In the genomic region with DNA sequence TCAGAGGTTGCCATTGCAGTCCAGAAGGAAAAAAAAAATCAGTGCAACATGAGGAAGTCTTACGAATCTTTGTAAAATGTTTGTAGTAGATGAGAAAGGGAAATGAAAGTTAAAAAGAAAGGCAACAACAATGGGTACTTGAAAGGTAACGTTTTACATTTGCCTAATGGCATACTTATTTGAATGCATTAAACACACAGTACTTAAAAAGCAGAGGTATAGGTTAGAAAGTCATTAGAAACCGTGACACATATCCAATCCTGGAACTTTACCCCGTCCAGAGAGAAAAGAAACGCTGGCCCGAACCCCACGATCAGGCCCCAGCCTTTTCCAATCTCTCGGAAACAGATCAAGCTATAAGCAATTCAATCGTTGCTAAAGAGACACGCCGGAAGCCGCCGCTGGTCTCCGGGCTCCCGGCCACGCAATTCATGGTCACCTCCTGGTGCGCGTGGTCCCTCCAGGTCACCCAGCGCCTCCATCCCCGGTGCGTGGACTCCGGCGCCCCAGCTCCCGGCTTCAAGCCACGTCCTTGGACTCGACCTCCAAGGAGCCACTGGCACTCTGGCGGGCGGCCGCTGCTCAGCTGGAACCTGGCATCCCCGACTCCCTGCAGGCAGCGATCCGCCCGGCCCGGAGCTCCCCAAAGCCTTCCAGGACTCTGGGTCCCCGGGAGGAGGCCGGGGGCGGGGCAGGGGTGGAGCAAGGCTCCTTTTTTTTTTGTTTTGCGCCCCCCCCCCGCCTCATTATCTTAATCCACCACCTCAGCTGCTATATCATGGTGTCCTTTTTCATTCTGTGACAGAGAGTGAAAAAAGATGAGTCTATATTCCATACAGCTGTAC, we compare ENCODE assay signal across 8 cellular contexts. TPM values are rescaled to one million over a fixed set of nuclear protein-coding genes. Genes with fewer than 3 reads are reported as not detected.
DNase-seq lines count a peak whose midpoint lies in the region; ATAC-seq, FAIRE-seq and TF ChIP-seq lines count a peak whose summit lies in the region.

Gene SLC18B1, minus strand, starts transcription at position 663 of the 845 bp plus-strand sequence. Its CDS starts 181 bp downstream, at position 482.

- CTCF ChIA-PET in HepG2 (lab: Yijun Ruan, JAX; ENCODE audit: low intra/inter-chr PET ratio, low total read pairs) = interaction anchor here (1.7 to 2.4 kb wide), 2 partner anchors 129 to 268 kb away, joined by 10 to 11 read pairs; no protein-coding TSS in a partner anchor

- in situ Hi-C loops in HepG2 (cut with HindIII; ENCODE audit: extremely low pct_ligation_motif_present, low pct_unique_long_range_greater_than_20kb) = no loop called here

- 2% methylated on average over 33 of the region's 39 CpGs for WGBS in HepG2 (ENCODE audit: low lambda C conversion rate)

- H4K20me1 ChIP-seq in HepG2 (ENCODE audit: insufficient read depth, low read length) = no peaks in the 10 kb centered on the region

- H3K27me3 ChIP-seq in duodenal mucosa (ENCODE audit: control insufficient read depth in 1 of 2, insufficient read depth in 2 of 2, low read length in 2 of 2) (no peaks in the 10 kb centered on the region), HepG2 (ENCODE audit: control insufficient read depth in 1 of 2, insufficient read depth in 2 of 2, low read length in 2 of 2) (no peaks in the 10 kb centered on the region)

- peak within 1 kb of the TSS; percentile 20 for H3K27ac Mint-ChIP-seq in activated CD4-positive, alpha-beta T cell treated with anti-CD3 and anti-CD28 coated beads, Interleukin-2, amount 10 ng/mL, durations not matched to agents 24 days and 14 days

- peaks cover 0 to 6% of the 10 kb centered on the region in 2 donors for H3K9me3 ChIP-seq in duodenal mucosa (ENCODE audit: control insufficient read depth in 1 of 2, low read length in 2 of 2)
- no peaks in the 10 kb centered on the region for H3K9me3 ChIP-seq in HepG2 (ENCODE audit: low read length)

- H3K36me3 ChIP-seq in duodenal mucosa (ENCODE audit: control insufficient read depth in 1 of 2, insufficient read depth in 2 of 2, low read length in 2 of 2) (peaks cover 0 to 11% of the 10 kb centered on the region in 2 donors), HepG2 (replicated peaks in 1 of 2; ENCODE audit: control insufficient read depth in 1 of 2, insufficient read depth in 2 of 2, low read length in 2 of 2) (no peaks in the 10 kb centered on the region)

- peak within 1 kb of the TSS; percentile 85 for H2AFZ ChIP-seq in HepG2 (ENCODE audit: low read length)

- peak within 1 kb of the TSS; percentile 92 for H3K4me3 Mint-ChIP-seq in activated CD4-positive, alpha-beta T cell treated with anti-CD3 and anti-CD28 coated beads, Interleukin-2, amount 10 ng/mL, durations not matched to agents 24 days and 14 days

- peaks cover 7% of the 10 kb centered on the region for H3K4me1 Mint-ChIP-seq in activated CD4-positive, alpha-beta T cell treated with anti-CD3 and anti-CD28 coated beads, Interleukin-2, amount 10 ng/mL, durations not matched to agents 24 days and 14 days

- DNase-seq in H54 (ENCODE audit: insufficient read length, low spot score) (no peak), LHCN-M2 (ENCODE audit: low read depth) (peak; percentile 53), HepG2 (ENCODE audit: low spot score) (peak; percentile 36), NCI-H2227 (lab: John Stamatoyannopoulos, UW; ENCODE audit: unreplicated experiment) (no peak)
- DNase-seq in activated CD4-positive, alpha-beta T cell treated with anti-CD3 and anti-CD28 coated beads, Interleukin-2, amount 10 ng/mL, durations not matched to agents 24 days and 14 days = peak; percentile 84
- DNase-seq in stimulated activated CD4-positive, alpha-beta T cell treated with anti-CD3 and anti-CD28 coated beads, TNF-alpha, amount 100 ng/mL, for 4 hours (ENCODE audit: low read depth in 3 of 3) = peak in 2 of 3 experiments; percentile 29 to 31

- TF ChIP-seq CTCF in GM12875 (IDR thresholded peaks at IDR 0.05; ENCODE audit: borderline replicate concordance, insufficient read depth, low read depth, low read length) (no peak), HepG2 (CRISPR knock-in tag; IDR thresholded peaks at IDR 0.05) (0 out of 2 replicates have a peak, but pooled peaks have one; percentile 17)

- H3K27me3 Mint-ChIP-seq in activated CD4-positive, alpha-beta T cell treated with anti-CD3 and anti-CD28 coated beads, Interleukin-2, amount 10 ng/mL, durations not matched to agents 24 days and 14 days = peaks cover 2% of the 10 kb centered on the region

- peak within 1 kb of the TSS; percentile 72 for H3K4me3 ChIP-seq in GM12875 (ENCODE audit: low read depth, low read length)
- H3K4me3 ChIP-seq in duodenal mucosa (ENCODE audit: low read depth in 1 of 2, low read length in 2 of 2) = peak within 1 kb of the TSS; percentile 74 to 75
- peak within 1 kb of the TSS in 2 of 3 experiments; percentile 84 to 89; a peak in 4 of 6 replicates for H3K4me3 ChIP-seq in HepG2 (replicated peaks in 1 of 3; ENCODE audit: insufficient read depth in 1 of 3, low read depth in 2 of 3, low read length in 3 of 3)

- H3K27ac ChIP-seq in duodenal mucosa (ENCODE audit: low read depth, low read length) (peak within 1 kb of the TSS; percentile 70), HepG2 (ENCODE audit: extremely low read length, insufficient read depth, low read length) (peak within 1 kb of the TSS; percentile 45)

- H3K4me2 ChIP-seq in HepG2 (ENCODE audit: low read depth, low read length) = no peak within 1 kb of the TSS

- TSS peak; percentile 62 for BruUV-seq in HepG2 (replicated peaks; lab: Mats Ljungman, UMichigan)

- H3K9me3 Mint-ChIP-seq in activated CD4-positive, alpha-beta T cell treated with anti-CD3 and anti-CD28 coated beads, Interleukin-2, amount 10 ng/mL, durations not matched to agents 24 days and 14 days = no peaks in the 10 kb centered on the region

- peak; percentile 15 for FAIRE-seq in H54 (lab: Jason Lieb, UNC)
- peak; percentile 8 for FAIRE-seq in HepG2 (lab: Jason Lieb, UNC)

- H3K36me3 Mint-ChIP-seq in activated CD4-positive, alpha-beta T cell treated with anti-CD3 and anti-CD28 coated beads, Interleukin-2, amount 10 ng/mL, durations not matched to agents 24 days and 14 days (ENCODE audit: low read depth) = no peaks in the 10 kb centered on the region

- POLR2A ChIA-PET in HepG2 (lab: Yijun Ruan, JAX) = interaction anchor here (0.7 to 5.1 kb wide), 7 partner anchors 10 to 1160 kb away, joined by 3 to 96 read pairs (median 7); partner anchors contain the start of genes RPS12 and STX7

- peak within 1 kb of the TSS; percentile 51 to 80 for H3K9ac ChIP-seq in duodenal mucosa (ENCODE audit: low read depth in 1 of 2, low read length in 2 of 2)
- H3K9ac ChIP-seq in HepG2 (ENCODE audit: insufficient read depth, low read depth, low read length) = peak within 1 kb of the TSS; percentile 74

- peaks cover 0 to 8% of the 10 kb centered on the region in 2 donors for H3K4me1 ChIP-seq in duodenal mucosa (ENCODE audit: control insufficient read depth in 1 of 2, insufficient read depth in 2 of 2, low read length in 2 of 2)
- H3K4me1 ChIP-seq in HepG2 (ENCODE audit: insufficient read depth, low read length) = 0 out of 2 replicates have a peak, but pooled peaks cover 4% of the 10 kb centered on the region

- intact Hi-C loops in activated CD4-positive, alpha-beta T cell treated with anti-CD3 and anti-CD28 coated beads, Interleukin-2, amount 10 ng/mL, durations not matched to agents 24 days and 14 days (cut with micrococcal nuclease) = loop anchor here (1.0 kb wide), 2 partner anchors 16 to 267 kb away; partner anchors contain the start of gene RPS12
- intact Hi-C loops in HepG2 (cut with micrococcal nuclease; ENCODE audit: unreplicated experiment) = loop anchor here (2.0 to 10.0 kb wide), 2 partner anchors 15 to 263 kb away; partner anchors contain the start of gene TAAR9

- TF ChIP-seq RAD21 in HepG2 (CRISPR knock-in tag; IDR thresholded peaks at IDR 0.05) = no peak

- no peak for ATAC-seq in HepG2

- no peaks in the 10 kb centered on the region for H3K79me2 ChIP-seq in HepG2 (ENCODE audit: insufficient read depth, low read length)

- TF ChIP-seq EP300 in HepG2 (IDR thresholded peaks at IDR 0.05; ENCODE audit: low read depth in 2 of 2, low read length in 2 of 2) (no peak), HepG2 (CRISPR knock-in tag; IDR thresholded peaks at IDR 0.05; ENCODE audit: borderline replicate concordance) (no peak)

- TF ChIP-seq POLR2A in H54 (IDR thresholded peaks at IDR 0.05; ENCODE audit: low read depth, low read length) (no peak), HepG2 (IDR thresholded peaks at IDR 0.05; ENCODE audit: insufficient read depth in 1 of 2, low read depth in 2 of 2, low read length in 2 of 2) (peak in 1 of 2 experiments; percentile 69; a peak in 3 of 4 replicates)

TF ChIP-seq in HepG2, 621 proteins besides CTCF, POLR2A, EP300 and RAD21 (continues in another document):
- TF ChIP-seq ARNTL (CRISPR knock-in tag; IDR thresholded peaks at IDR 0.05) (peak; percentile 60; the same call in 1 of the 2 replicates), MED1 (CRISPR knock-in tag; IDR thresholded peaks at IDR 0.05) (no peak)

RNA-seq across cellular contexts. Expression of gene SLC18B1, which starts in this region (rescaled TPM):
- 6.3 and 8.8 TPM in 2 replicates for total RNA-seq in LHCN-M2 (2014; rRNA removed)
- 1.4 TPM for polyA plus RNA-seq in LHCN-M2 (2012)
- 3.3 and 3.8 TPM in 2 replicates for total RNA-seq in activated CD4-positive, alpha-beta T cell treated with anti-CD3 and anti-CD28 coated beads, Interleukin-2, amount 10 ng/mL, durations not matched to agents 24 days and 14 days
- 9.1 and 13.8 TPM in 2 replicates for total RNA-seq in HepG2 (2016; rRNA removed; fragmentation: Illumina TruSeq; extraction: Trizol)
- total RNA-seq in HepG2 (2016; cell fraction: cytosol; rRNA removed; fragmentation: Illumina TruSeq; extraction: Trizol; ENCODE audit: low read depth) = 2.6 and 3.7 TPM in 2 replicates
- total RNA-seq in HepG2 (2016; cell fraction: insoluble cytoplasmic fraction; rRNA removed; fragmentation: Illumina TruSeq; extraction: Trizol) = 9.3 and 14.3 TPM in 2 replicates
- 7.4 and 8.2 TPM in 2 replicates for total RNA-seq in HepG2 (2016; cell fraction: membrane; rRNA removed; fragmentation: Illumina TruSeq; extraction: Trizol)
- total RNA-seq in HepG2 (2016; cell fraction: nucleus; rRNA removed; fragmentation: Illumina TruSeq; extraction: Trizol) = 12.6 and 14.0 TPM in 2 replicates
- polyA plus RNA-seq in HepG2 (2011; rRNA removed) = 9.8 and 11.4 TPM in 2 replicates
- 5.6 and 9.6 TPM in 2 replicates for polyA plus RNA-seq in HepG2 (2011; cell fraction: cytosol; rRNA removed)
- polyA plus RNA-seq in HepG2 (2011; cell fraction: nucleus; rRNA removed) = 8.1 and 11.8 TPM in 2 replicates
- polyA plus RNA-seq in HepG2 (2012) = 10.7 and 13.7 TPM in 2 replicates
- 3.2 TPM in 2 replicates for polyA plus RNA-seq in HepG2 (2016; cell fraction: cytosol; fragmentation: Illumina TruSeq; extraction: Trizol; ENCODE audit: low read depth)
- polyA plus RNA-seq in HepG2 (2016; cell fraction: insoluble cytoplasmic fraction; fragmentation: Illumina TruSeq; extraction: Trizol; ENCODE audit: low read depth) = 7.9 and 10.1 TPM in 2 replicates
- polyA plus RNA-seq in HepG2 (2016; cell fraction: membrane; fragmentation: Illumina TruSeq; extraction: Trizol; ENCODE audit: low read depth) = 6.7 and 6.9 TPM in 2 replicates
- 22.4 and 23.0 TPM in 2 replicates for polyA plus RNA-seq in HepG2 (2016; cell fraction: nucleus; fragmentation: Illumina TruSeq; extraction: Trizol; ENCODE audit: insufficient read depth, low read depth)
- polyA minus RNA-seq in HepG2 (2011; rRNA and poly(A)+ RNA removed; ENCODE audit: low replicate concordance) = 10.6 and 11.6 TPM in 2 replicates
- polyA minus RNA-seq in HepG2 (2011; cell fraction: cytosol; rRNA and poly(A)+ RNA removed) = 6.4 and 7.6 TPM in 2 replicates
- 8.4 and 10.2 TPM in 2 replicates for polyA minus RNA-seq in HepG2 (2011; cell fraction: nucleus; rRNA and poly(A)+ RNA removed)

Comparison
In these comparisons a context has a peak if more than half of its experiments do, and no peak if none do; other contexts are left out.
1. DNase-seq: peak in LHCN-M2 (single experiment), activated CD4-positive, alpha-beta T cell treated with anti-CD3 and anti-CD28 coated beads, Interleukin-2, amount 10 ng/mL, durations not matched to agents 24 days and 14 days (single experiment), HepG2 (single experiment) and stimulated activated CD4-positive, alpha-beta T cell treated with anti-CD3 and anti-CD28 coated beads, TNF-alpha, amount 100 ng/mL, for 4 hours (2 of 3); none in H54 (single experiment) and NCI-H2227 (single experiment).
2. Peak in every context shown above with its lines, with median percentiles within 50 percentile points of each other: H3K4me3 ChIP-seq.